In the genomic region with DNA sequence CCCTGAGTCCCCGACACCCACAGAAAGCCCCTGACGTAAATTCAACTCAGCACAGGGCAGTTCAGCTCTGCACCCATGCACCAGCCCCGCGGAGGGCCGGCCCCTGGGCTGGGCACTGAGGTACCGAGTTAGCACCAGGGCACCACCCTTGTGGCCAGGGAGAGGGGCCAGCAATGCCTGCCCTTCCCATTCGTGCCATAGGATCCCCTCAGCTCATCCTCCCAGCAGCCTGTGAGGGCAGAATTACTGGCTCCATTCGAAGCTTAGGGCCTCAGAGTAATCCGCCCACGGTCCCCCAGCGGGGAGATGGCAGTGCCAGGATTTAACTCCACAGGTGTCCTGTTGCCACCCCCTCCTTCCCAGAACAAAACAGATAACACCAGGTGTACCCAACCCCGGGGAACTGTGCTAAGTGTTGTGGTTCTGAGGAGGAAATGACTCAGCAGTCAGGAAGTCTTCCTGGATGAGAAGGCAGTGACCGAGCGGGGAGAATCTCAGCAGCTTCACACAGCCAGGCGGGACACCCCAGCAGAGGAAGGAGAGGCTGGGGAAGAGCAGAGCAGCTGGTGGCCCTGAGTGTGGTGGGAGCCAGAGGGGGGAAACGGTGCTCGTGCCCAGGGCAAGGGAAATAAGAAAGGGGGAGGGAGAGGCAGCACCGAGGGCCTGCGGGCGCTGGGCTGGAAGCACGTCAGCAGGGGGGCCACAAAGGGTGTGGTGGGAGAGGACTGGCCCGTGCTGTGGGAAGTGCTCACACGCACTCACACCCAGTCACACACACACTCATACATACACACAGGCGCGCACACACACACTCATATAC, we compare ENCODE assay signal across 8 cellular contexts. TPM values are rescaled to one million over a fixed set of nuclear protein-coding genes. Genes with fewer than 3 reads are reported as not detected.
DNase-seq lines count a peak whose midpoint lies in the region; ATAC-seq and TF ChIP-seq lines count a peak whose summit lies in the region.

No MANE protein-coding gene starts in this region.

- H3K27ac ChIP-seq in A673 (ENCODE audit: low read depth, low read length, poor library complexity, severe bottlenecking) (peak overlapping the region; percentile 71), rectal smooth muscle tissue (ENCODE audit: low read depth, low read length) (peak overlapping the region; percentile 71)

- H3K4me3 ChIP-seq in A673 (ENCODE audit: low read depth, low read length, poor library complexity, severe bottlenecking): no peak overlapping the region
- peak overlapping the region; percentile 22 for H3K4me3 ChIP-seq in rectal smooth muscle tissue (ENCODE audit: low read length)

- POLR2A ChIA-PET in A673 (lab: Charles Lee; ENCODE audit: low non-redundant PET): no interaction called here

- H3K4me1 ChIP-seq in A673 (ENCODE audit: insufficient read depth, low read length, poor library complexity, severe bottlenecking) (peaks cover 31% of the 10 kb centered on the region), rectal smooth muscle tissue (ENCODE audit: control insufficient read depth, insufficient read depth, low read length) (peaks cover 35% of the 10 kb centered on the region)

- H3K9ac ChIP-seq in rectal smooth muscle tissue (ENCODE audit: low read length): no peak overlapping the region

- intact Hi-C loops in A673 (cut with micrococcal nuclease; ENCODE audit: unreplicated experiment): no loop called here

- no peaks in the 10 kb centered on the region for H3K36me3 ChIP-seq in A673 (ENCODE audit: insufficient read depth, low read length, poor library complexity, severe bottlenecking)
- no peaks in the 10 kb centered on the region for H3K36me3 ChIP-seq in rectal smooth muscle tissue (ENCODE audit: control insufficient read depth, insufficient read depth, low read length)

- H3K27me3 ChIP-seq in A673 (replicated peaks; ENCODE audit: insufficient read depth, low read depth, low read length, poor library complexity) (no peaks in the 10 kb centered on the region), rectal smooth muscle tissue (ENCODE audit: control insufficient read depth, insufficient read depth, low read length) (no peaks in the 10 kb centered on the region)

- no peaks in the 10 kb centered on the region for H3K9me3 ChIP-seq in A673 (ENCODE audit: low read depth, low read length, poor library complexity, severe bottlenecking)

- peak; percentile 91 for DNase-seq in A673 (ENCODE audit: low spot score)
- peak; percentile 93 for DNase-seq in NCI-H69 (lab: John Stamatoyannopoulos, UW)
- peak; percentile 24 for DNase-seq in activated T-helper 1 cell treated with Interleukin-2 at 50 U/mL for 16 hours (ENCODE audit: low read depth)
- DNase-seq in glomerular visceral epithelial cell (ENCODE audit: extremely low spot score): peak; percentile 96
- DNase-seq in NCI-H1694 treated with DMSO at 0.1 percent for 48 hours (lab: John Stamatoyannopoulos, UW): no peak

- no peak for TF ChIP-seq CTCF in A673 (conservative IDR thresholded peaks at IDR 0.05; ENCODE audit: low read depth, low read length)

- BruUV-seq in A673 (replicated peaks; lab: Mats Ljungman, UMichigan): no TSS peak

- ATAC-seq in GM18907 (IDR thresholded peaks at IDR 0.05; ENCODE audit: unreplicated experiment) (peak; percentile 76), HG03175 (IDR thresholded peaks at IDR 0.05; ENCODE audit: unreplicated experiment) (peak; percentile 74)

- CTCF ChIA-PET in A673 (lab: Charles Lee): no interaction called here

RNA-seq across cellular contexts. Expression of gene CHST15, which starts 59.6 kb away (rescaled TPM):
- 1.7 and 2.7 TPM in 2 replicates for total RNA-seq in A673 (2021)
